Comparison of ENCODE assay signal across 15 cellular contexts in genomic region chr19:55345818-55346724, GRCh38. TPM values are rescaled to one million over a fixed set of nuclear protein-coding genes. Genes with fewer than 3 reads are reported as not detected.
DNase-seq lines count a peak whose midpoint lies in the region; ATAC-seq and TF ChIP-seq lines count a peak whose summit lies in the region.
"Had no signal": no experiment of that assay in that cellular context is flagged by ENCODE, and none has a peak within 500 bp of the region (broad histone marks: within the 10 kb centered on the region; RNA-seq: fewer than 3 reads in every experiment).

No MANE protein-coding gene starts in this region.

- no peak overlapping the region for H3K4me3 ChIP-seq in GM23338
- no peak overlapping the region for H3K4me3 ChIP-seq in RWPE2 (ENCODE audit: severe bottlenecking)
- no peak overlapping the region for H3K4me3 ChIP-seq in fibroblast of pulmonary artery (replicated peaks; ENCODE audit: low read depth, low read length)
- H3K4me3 ChIP-seq in gastrocnemius medialis: no peak overlapping the region

- intact Hi-C loops in posterior vena cava (cut with DNase I): no loop called here
- intact Hi-C loops in gastrocnemius medialis (cut with DNase I; ENCODE audit: low total_unique reads): no loop called here
- intact Hi-C loops in activated T-helper 1 cell treated with anti-CD3 and anti-CD28 coated beads, Interleukin-12 subunit alpha, Interleukin-12 subunit beta, Interleukin-2, Interleukin-4 antibody, amounts not matched to agents 30 ng/mL and 10 ng/mL and 1 ng/mL, durations not matched to agents 14 hours and 24 hours and 36 hours (cut with micrococcal nuclease): no loop called here

- H3K4me1 ChIP-seq in GM23338 (ENCODE audit: insufficient read depth) (peaks cover 43% of the 10 kb centered on the region), RWPE2 (ENCODE audit: insufficient read depth, poor library complexity, severe bottlenecking) (peaks cover 23% of the 10 kb centered on the region), gastrocnemius medialis (peaks cover 0 to 7% of the 10 kb centered on the region in 2 donors)

- H3K27ac ChIP-seq in GM23338 (ENCODE audit: low read depth) (no peak overlapping the region), RWPE2 (ENCODE audit: poor library complexity, severe bottlenecking) (peak overlapping the region; percentile 59), gastrocnemius medialis (no peak overlapping the region)

- H3K79me2 ChIP-seq in GM23338 (replicated peaks; ENCODE audit: insufficient read depth): no peaks in the 10 kb centered on the region

- no peak overlapping the region for H2AFZ ChIP-seq in GM23338

- peaks cover 17% of the 10 kb centered on the region for H3F3A ChIP-seq in GM23338 (replicated peaks; ENCODE audit: low read depth)

- ATAC-seq in GM23338 (no peak), RWPE2 (ENCODE audit: low read depth) (peak; percentile 43), gastrocnemius medialis (no peak)
- ATAC-seq in natural killer cell treated with Interleukin-12 subunit alpha and Interleukin-12 subunit beta and Interleukin-15 and Interleukin-18, amount 100 ng/mL, for 72 hours: no peak
- ATAC-seq: stimulated activated naive B cell treated with anti-CD40 and anti-IgM and Interleukin-4, amounts not matched to agents 10 μg/mL and 1 μg/mL and 100 μg/mL, for 72 hours had no signal

- DNase-seq in GM23338 (ENCODE audit: low spot score) (no peak), RWPE2 (ENCODE audit: low spot score) (peak; percentile 84), fibroblast of pulmonary artery (ENCODE audit: low read depth) (peak; percentile 35), posterior vena cava (ENCODE audit: low spot score) (peak; percentile 93), gastrocnemius medialis (no peak), C1 segment of cervical spinal cord (lab: John Stamatoyannopoulos, UW) (no peak)
- DNase-seq in activated T-helper 1 cell treated with anti-CD3 and anti-CD28 coated beads, Interleukin-12 subunit alpha, Interleukin-12 subunit beta, Interleukin-2, Interleukin-4 antibody, amounts not matched to agents 30 ng/mL and 10 ng/mL and 1 ng/mL, durations not matched to agents 14 hours and 24 hours and 36 hours (ENCODE audit: low spot score): no peak
- DNase-seq in natural killer cell treated with Interleukin-12 subunit alpha and Interleukin-12 subunit beta and Interleukin-15 and Interleukin-18, amount 100 ng/mL, for 72 hours (ENCODE audit: low spot score): no peak
- DNase-seq: CD4-positive, alpha-beta memory T cell; NCI-H1092; NCI-H526 treated with DMSO at 0.1 percent for 48 hours; posterior cingulate gyrus; stimulated activated CD4-positive, alpha-beta T cell treated with anti-CD3 and anti-CD28 coated beads, Interleukin-2, amount 100 ng/mL, for 48 hours; stimulated activated naive B cell treated with anti-CD40 and anti-IgM and Interleukin-4, amounts not matched to agents 10 μg/mL and 1 μg/mL and 100 μg/mL, for 72 hours had no signal

- no peaks in the 10 kb centered on the region; the same call in 1 of the 2 replicates for H3K36me3 ChIP-seq in GM23338 (ENCODE audit: insufficient read depth)
- peaks cover 13% of the 10 kb centered on the region; the same call in 1 of the 2 replicates for H3K36me3 ChIP-seq in RWPE2 (ENCODE audit: low read depth)
- peaks cover 0 to 18% of the 10 kb centered on the region in 2 donors for H3K36me3 ChIP-seq in gastrocnemius medialis

- H3K4me2 ChIP-seq in GM23338: no peak overlapping the region

- no peak overlapping the region for H3K4me3 Mint-ChIP-seq in GM23338
- no peak overlapping the region for H3K4me3 Mint-ChIP-seq in activated T-helper 1 cell treated with anti-CD3 and anti-CD28 coated beads, Interleukin-12 subunit alpha, Interleukin-12 subunit beta, Interleukin-2, Interleukin-4 antibody, amounts not matched to agents 30 ng/mL and 10 ng/mL and 1 ng/mL, durations not matched to agents 14 hours and 24 hours and 36 hours
- H3K4me3 Mint-ChIP-seq in natural killer cell treated with Interleukin-12 subunit alpha and Interleukin-12 subunit beta and Interleukin-15 and Interleukin-18, amount 100 ng/mL, for 72 hours: no peak overlapping the region
- H3K4me3 Mint-ChIP-seq: CD4-positive, alpha-beta memory T cell; stimulated activated naive B cell treated with anti-CD40 and anti-IgM and Interleukin-4, amounts not matched to agents 10 μg/mL and 1 μg/mL and 100 μg/mL, for 72 hours had no signal

- peaks cover 25% of the 10 kb centered on the region for H3K27me3 Mint-ChIP-seq in GM23338 (ENCODE audit: insufficient read depth, low read depth, poor library complexity)
- no peaks in the 10 kb centered on the region for H3K27me3 Mint-ChIP-seq in activated T-helper 1 cell treated with anti-CD3 and anti-CD28 coated beads, Interleukin-12 subunit alpha, Interleukin-12 subunit beta, Interleukin-2, Interleukin-4 antibody, amounts not matched to agents 30 ng/mL and 10 ng/mL and 1 ng/mL, durations not matched to agents 14 hours and 24 hours and 36 hours (ENCODE audit: insufficient read depth)
- peaks cover under 1 to 2% of the 10 kb centered on the region in 2 donors for H3K27me3 Mint-ChIP-seq in natural killer cell treated with Interleukin-12 subunit alpha and Interleukin-12 subunit beta and Interleukin-15 and Interleukin-18, amount 100 ng/mL, for 72 hours

- H3K9me2 ChIP-seq in GM23338 (ENCODE audit: insufficient read depth): no peaks in the 10 kb centered on the region

- H3K27me3 ChIP-seq in GM23338 (ENCODE audit: insufficient read depth) (peaks cover 3% of the 10 kb centered on the region; the same call in 1 of the 2 replicates), RWPE2 (ENCODE audit: insufficient read depth, poor library complexity, severe bottlenecking) (no peaks in the 10 kb centered on the region), gastrocnemius medialis (peaks cover 0 to 8% (median under 1%) of the 10 kb centered on the region in 3 donors)

- no peak for TF ChIP-seq POLR2A in gastrocnemius medialis (IDR thresholded peaks at IDR 0.05)

- H3K36me3 Mint-ChIP-seq in GM23338 (ENCODE audit: low read depth): peaks cover 39% of the 10 kb centered on the region
- H3K36me3 Mint-ChIP-seq in activated T-helper 1 cell treated with anti-CD3 and anti-CD28 coated beads, Interleukin-12 subunit alpha, Interleukin-12 subunit beta, Interleukin-2, Interleukin-4 antibody, amounts not matched to agents 30 ng/mL and 10 ng/mL and 1 ng/mL, durations not matched to agents 14 hours and 24 hours and 36 hours (ENCODE audit: low read depth): peaks cover 7% of the 10 kb centered on the region
- no peaks in the 10 kb centered on the region for H3K36me3 Mint-ChIP-seq in natural killer cell treated with Interleukin-12 subunit alpha and Interleukin-12 subunit beta and Interleukin-15 and Interleukin-18, amount 100 ng/mL, for 72 hours

- no peaks in the 10 kb centered on the region for H3K9me3 ChIP-seq in RWPE2 (ENCODE audit: severe bottlenecking)
- H3K9me3 ChIP-seq in gastrocnemius medialis: no peaks in the 10 kb centered on the region

- H3K27ac Mint-ChIP-seq in GM23338: peak overlapping the region; percentile 48; the same call in 1 of the 2 replicates
- H3K27ac Mint-ChIP-seq in activated T-helper 1 cell treated with anti-CD3 and anti-CD28 coated beads, Interleukin-12 subunit alpha, Interleukin-12 subunit beta, Interleukin-2, Interleukin-4 antibody, amounts not matched to agents 30 ng/mL and 10 ng/mL and 1 ng/mL, durations not matched to agents 14 hours and 24 hours and 36 hours: no peak overlapping the region
- H3K27ac Mint-ChIP-seq in natural killer cell treated with Interleukin-12 subunit alpha and Interleukin-12 subunit beta and Interleukin-15 and Interleukin-18, amount 100 ng/mL, for 72 hours: no peak overlapping the region
- H3K27ac Mint-ChIP-seq: stimulated activated naive B cell treated with anti-CD40 and anti-IgM and Interleukin-4, amounts not matched to agents 10 μg/mL and 1 μg/mL and 100 μg/mL, for 72 hours had no signal

- no peak for TF ChIP-seq CTCF in GM23338 (conservative IDR thresholded peaks at IDR 0.05; ENCODE audit: low read depth in 2 of 2)
- TF ChIP-seq CTCF in RWPE2 (IDR thresholded peaks at IDR 0.05; ENCODE audit: poor library complexity, severe bottlenecking): no peak
- no peak for TF ChIP-seq CTCF in fibroblast of pulmonary artery (IDR thresholded peaks at IDR 0.05; ENCODE audit: low read length, missing control alignments)
- TF ChIP-seq CTCF in gastrocnemius medialis (IDR thresholded peaks at IDR 0.05 in 4 of 5, conservative IDR thresholded peaks at IDR 0.05 in 1 of 5): no peak

- no peaks in the 10 kb centered on the region for H3K9me3 Mint-ChIP-seq in GM23338
- no peaks in the 10 kb centered on the region for H3K9me3 Mint-ChIP-seq in activated T-helper 1 cell treated with anti-CD3 and anti-CD28 coated beads, Interleukin-12 subunit alpha, Interleukin-12 subunit beta, Interleukin-2, Interleukin-4 antibody, amounts not matched to agents 30 ng/mL and 10 ng/mL and 1 ng/mL, durations not matched to agents 14 hours and 24 hours and 36 hours
- no peaks in the 10 kb centered on the region for H3K9me3 Mint-ChIP-seq in natural killer cell treated with Interleukin-12 subunit alpha and Interleukin-12 subunit beta and Interleukin-15 and Interleukin-18, amount 100 ng/mL, for 72 hours
- H3K9me3 Mint-ChIP-seq: CD4-positive, alpha-beta memory T cell; stimulated activated naive B cell treated with anti-CD40 and anti-IgM and Interleukin-4, amounts not matched to agents 10 μg/mL and 1 μg/mL and 100 μg/mL, for 72 hours had no signal

- in situ Hi-C loops in gastrocnemius medialis (cut with MboI; ENCODE audit: low sequenced_read_pairs in 4 of 4): no loop called here

- peaks cover 46% of the 10 kb centered on the region for H3K4me1 Mint-ChIP-seq in GM23338
- peaks cover 7% of the 10 kb centered on the region for H3K4me1 Mint-ChIP-seq in activated T-helper 1 cell treated with anti-CD3 and anti-CD28 coated beads, Interleukin-12 subunit alpha, Interleukin-12 subunit beta, Interleukin-2, Interleukin-4 antibody, amounts not matched to agents 30 ng/mL and 10 ng/mL and 1 ng/mL, durations not matched to agents 14 hours and 24 hours and 36 hours (ENCODE audit: low read depth)
- H3K4me1 Mint-ChIP-seq in natural killer cell treated with Interleukin-12 subunit alpha and Interleukin-12 subunit beta and Interleukin-15 and Interleukin-18, amount 100 ng/mL, for 72 hours (ENCODE audit: low read depth in 2 of 2): peaks cover 4 to 7% of the 10 kb centered on the region in 2 donors

- H4K20me1 ChIP-seq in GM23338 (replicated peaks; ENCODE audit: insufficient read depth): 0 out of 2 replicates have a peak, but pooled peaks cover 3% of the 10 kb centered on the region

RNA-seq across cellular contexts. Expression of gene KMT5C, which starts 6.4 kb away (rescaled TPM):
- 34.3 and 43.2 TPM in 2 replicates for total RNA-seq in GM23338 (2014; rRNA removed; shearing (Covaris generic))
- polyA plus RNA-seq in GM23338 (2016; fragmentation: Nextera tagmentation; extraction: Ambion mirVana): 12.9 and 14.2 TPM in 2 replicates
- total RNA-seq in posterior vena cava: 1 to 10 TPM; 3.9 to 6.3 TPM
- 1 to 10 TPM; 2.5 to 5.4 (median 4.5) TPM for total RNA-seq in gastrocnemius medialis
- total RNA-seq in activated T-helper 1 cell treated with anti-CD3 and anti-CD28 coated beads, Interleukin-12 subunit alpha, Interleukin-12 subunit beta, Interleukin-2, Interleukin-4 antibody, amounts not matched to agents 30 ng/mL and 10 ng/mL and 1 ng/mL, durations not matched to agents 14 hours and 24 hours and 36 hours: 29.1 and 29.9 TPM in 2 replicates
- 10 to 100 TPM in 1 of 2 donors, 1 to 10 TPM in 1; 9.7 to 22.1 TPM for total RNA-seq in natural killer cell treated with Interleukin-12 subunit alpha and Interleukin-12 subunit beta and Interleukin-15 and Interleukin-18, amount 100 ng/mL, for 72 hours

RNA-seq across cellular contexts. Expression of gene COX6B2, which starts 8.4 kb away (rescaled TPM):
- 2.7 and 2.9 TPM in 2 replicates for total RNA-seq in GM23338 (2014; rRNA removed; shearing (Covaris generic))
- polyA plus RNA-seq in GM23338 (2016; fragmentation: Nextera tagmentation; extraction: Ambion mirVana): 5.3 and 5.7 TPM in 2 replicates
- total RNA-seq in posterior vena cava (1 to 10 TPM in 1 of 2 donors, not detected in 1; 1.3 TPM), gastrocnemius medialis (not detected)
- 0.26 TPM in 1 of 2 replicates, not detected in the other for total RNA-seq in activated T-helper 1 cell treated with anti-CD3 and anti-CD28 coated beads, Interleukin-12 subunit alpha, Interleukin-12 subunit beta, Interleukin-2, Interleukin-4 antibody, amounts not matched to agents 30 ng/mL and 10 ng/mL and 1 ng/mL, durations not matched to agents 14 hours and 24 hours and 36 hours
- total RNA-seq in natural killer cell treated with Interleukin-12 subunit alpha and Interleukin-12 subunit beta and Interleukin-15 and Interleukin-18, amount 100 ng/mL, for 72 hours: not detected
- total RNA-seq: lung microvascular endothelial cell had no signal
- polyA plus RNA-seq: CD4-positive, alpha-beta memory T cell had no signal

RNA-seq across cellular contexts. Expression of gene GARIN5B, which starts 17.0 kb away (rescaled TPM):
- total RNA-seq in GM23338 (2014; rRNA removed; shearing (Covaris generic)): not detected in 2 replicates
- not detected in 2 replicates for polyA plus RNA-seq in GM23338 (2016; fragmentation: Nextera tagmentation; extraction: Ambion mirVana)
- total RNA-seq in posterior vena cava (not detected), gastrocnemius medialis (not detected)
- 0.05 TPM in 1 of 2 replicates, not detected in the other for total RNA-seq in activated T-helper 1 cell treated with anti-CD3 and anti-CD28 coated beads, Interleukin-12 subunit alpha, Interleukin-12 subunit beta, Interleukin-2, Interleukin-4 antibody, amounts not matched to agents 30 ng/mL and 10 ng/mL and 1 ng/mL, durations not matched to agents 14 hours and 24 hours and 36 hours
- not detected for total RNA-seq in natural killer cell treated with Interleukin-12 subunit alpha and Interleukin-12 subunit beta and Interleukin-15 and Interleukin-18, amount 100 ng/mL, for 72 hours
- total RNA-seq: CD4-positive, alpha-beta memory T cell; lung microvascular endothelial cell had no signal
- polyA plus RNA-seq: CD4-positive, alpha-beta memory T cell had no signal

RNA-seq across cellular contexts. Expression of gene TMEM150B, which starts 20.9 kb away (rescaled TPM):
- not detected in 2 replicates for total RNA-seq in GM23338 (2014; rRNA removed; shearing (Covaris generic))
- 0.29 and 0.40 TPM in 2 replicates for polyA plus RNA-seq in GM23338 (2016; fragmentation: Nextera tagmentation; extraction: Ambion mirVana)
- 1 to 10 TPM; 1.9 to 5.4 TPM for total RNA-seq in posterior vena cava
- 1 to 10 TPM in 1 of 4 donors, under 1 TPM in 1, not detected in 2; 0.40 to 3.3 TPM for total RNA-seq in gastrocnemius medialis
- 0.71 TPM in 1 of 2 replicates, not detected in the other for total RNA-seq in activated T-helper 1 cell treated with anti-CD3 and anti-CD28 coated beads, Interleukin-12 subunit alpha, Interleukin-12 subunit beta, Interleukin-2, Interleukin-4 antibody, amounts not matched to agents 30 ng/mL and 10 ng/mL and 1 ng/mL, durations not matched to agents 14 hours and 24 hours and 36 hours
- total RNA-seq in natural killer cell treated with Interleukin-12 subunit alpha and Interleukin-12 subunit beta and Interleukin-15 and Interleukin-18, amount 100 ng/mL, for 72 hours: 1 to 10 TPM in 1 of 2 donors, under 1 TPM in 1; 0.67 to 2.7 TPM
- total RNA-seq: lung microvascular endothelial cell had no signal
- polyA plus RNA-seq: CD4-positive, alpha-beta memory T cell had no signal

RNA-seq across cellular contexts. Expression of gene IL11, which starts 24.2 kb away (rescaled TPM):
- total RNA-seq in GM23338 (2014; rRNA removed; shearing (Covaris generic)): 1.1 and 2.2 TPM in 2 replicates
- 0.58 and 1.7 TPM in 2 replicates for polyA plus RNA-seq in GM23338 (2016; fragmentation: Nextera tagmentation; extraction: Ambion mirVana)
- not detected for total RNA-seq in posterior vena cava
- total RNA-seq in gastrocnemius medialis: under 1 TPM in 1 of 4 donors, not detected in 3; 0.66 TPM
- 0.34 TPM in 1 of 2 replicates, not detected in the other for total RNA-seq in activated T-helper 1 cell treated with anti-CD3 and anti-CD28 coated beads, Interleukin-12 subunit alpha, Interleukin-12 subunit beta, Interleukin-2, Interleukin-4 antibody, amounts not matched to agents 30 ng/mL and 10 ng/mL and 1 ng/mL, durations not matched to agents 14 hours and 24 hours and 36 hours
- total RNA-seq in natural killer cell treated with Interleukin-12 subunit alpha and Interleukin-12 subunit beta and Interleukin-15 and Interleukin-18, amount 100 ng/mL, for 72 hours: under 1 TPM in 1 of 2 donors, not detected in 1; 0.78 TPM
- total RNA-seq: lung microvascular endothelial cell had no signal
- polyA plus RNA-seq: CD4-positive, alpha-beta memory T cell had no signal

Comparison
In these comparisons a context has a peak if more than half of its experiments do, and no peak if none do; other contexts are left out.
1. DNase-seq: peak in RWPE2 (single experiment), fibroblast of pulmonary artery (single experiment) and posterior vena cava (single experiment); none in GM23338 (single experiment), gastrocnemius medialis (0 of 2), activated T-helper 1 cell treated with anti-CD3 and anti-CD28 coated beads, Interleukin-12 subunit alpha, Interleukin-12 subunit beta, Interleukin-2, Interleukin-4 antibody, amounts not matched to agents 30 ng/mL and 10 ng/mL and 1 ng/mL, durations not matched to agents 14 hours and 24 hours and 36 hours (single experiment), natural killer cell treated with Interleukin-12 subunit alpha and Interleukin-12 subunit beta and Interleukin-15 and Interleukin-18, amount 100 ng/mL, for 72 hours (single experiment) and C1 segment of cervical spinal cord (0 of 14).